Comparison of ENCODE assay signal across 8 cellular contexts in genomic region chr12:120688527-120689071, GRCh38. TPM values are rescaled to one million over a fixed set of nuclear protein-coding genes. Genes with fewer than 3 reads are reported as not detected.
A peak's percentile ranks its signal among the peaks of the same experiment; 100 is the strongest.
DNase-seq lines count a peak whose midpoint lies in the region; ATAC-seq, FAIRE-seq and TF ChIP-seq lines count a peak whose summit lies in the region.

No MANE protein-coding gene starts in this region.

- H3K27me3 ChIP-seq in HL-60 (ENCODE audit: insufficient read depth, poor library complexity, severe bottlenecking) (no peaks in the 10 kb centered on the region), keratinocyte (ENCODE audit: control insufficient read depth, extremely low read depth, insufficient read depth, low read length) (no peaks in the 10 kb centered on the region), stomach smooth muscle (ENCODE audit: control insufficient read depth in 1 of 2, insufficient read depth in 2 of 2, low read length in 2 of 2) (no peaks in the 10 kb centered on the region)

- H3K79me2 ChIP-seq in keratinocyte (ENCODE audit: control insufficient read depth, insufficient read depth, low read length) = peaks cover 62% of the 10 kb centered on the region

- H3K9me3 ChIP-seq in keratinocyte (ENCODE audit: control insufficient read depth, low read depth, low read length) (no peaks in the 10 kb centered on the region), stomach smooth muscle (ENCODE audit: control insufficient read depth in 2 of 2, low read length in 2 of 2) (no peaks in the 10 kb centered on the region)

- ATAC-seq in activated T-helper 17 cell treated with anti-CD3 and anti-CD28 coated beads, Interleukin-2, amount 50 U/mL, for 72 hours (replicated peaks) = no peak
- ATAC-seq in GM21717 (IDR thresholded peaks at IDR 0.05; ENCODE audit: unreplicated experiment) = no peak
- no peak for ATAC-seq in HG03135 (IDR thresholded peaks at IDR 0.05; ENCODE audit: unreplicated experiment)

- H3K4me3 Mint-ChIP-seq in activated T-helper 17 cell treated with anti-CD3 and anti-CD28 coated beads, Interleukin-2, amount 50 U/mL, for 72 hours = peak overlapping the region; percentile 91

- peaks cover 17% of the 10 kb centered on the region for H3K4me1 Mint-ChIP-seq in activated T-helper 17 cell treated with anti-CD3 and anti-CD28 coated beads, Interleukin-2, amount 50 U/mL, for 72 hours

- H2AFZ ChIP-seq in keratinocyte (ENCODE audit: control insufficient read depth, low read length) = no peak overlapping the region

- H3K4me2 ChIP-seq in keratinocyte (ENCODE audit: control insufficient read depth, extremely low read depth, insufficient read depth, low read depth, low read length) = peak overlapping the region; percentile 95

- H3K9ac ChIP-seq in keratinocyte (ENCODE audit: control insufficient read depth, extremely low read depth, insufficient read depth, low read length) (peak overlapping the region; percentile 91), stomach smooth muscle (ENCODE audit: low read length in 2 of 2) (peak overlapping the region; percentile 81 to 83)

- no peaks in the 10 kb centered on the region for H3K9me1 ChIP-seq in keratinocyte (ENCODE audit: control insufficient read depth, extremely low read depth, insufficient read depth, low read length)

- H3K27ac ChIP-seq in HL-60 (replicated peaks) (peak overlapping the region; percentile 96; the same call in 1 of the 2 replicates), keratinocyte (ENCODE audit: control insufficient read depth, insufficient read depth, low read length) (peak overlapping the region; percentile 71), stomach smooth muscle (ENCODE audit: low read length) (no peak overlapping the region)

- H3K4me1 ChIP-seq in keratinocyte (ENCODE audit: control insufficient read depth, extremely low read depth, insufficient read depth, low read length) = peaks cover 22% of the 10 kb centered on the region
- H3K4me1 ChIP-seq in stomach smooth muscle (ENCODE audit: control insufficient read depth, insufficient read depth, low read length) = peaks cover 32% of the 10 kb centered on the region

- TF ChIP-seq CTCF in HL-60 (IDR thresholded peaks at IDR 0.05; ENCODE audit: insufficient read depth, low read length) = no peak
- no peak for TF ChIP-seq CTCF in keratinocyte (optimal IDR thresholded peaks at IDR 0.05 in 1 of 3, IDR thresholded peaks at IDR 0.05 in 1 of 3, conservative IDR thresholded peaks at IDR 0.05 in 1 of 3; ENCODE audit: extremely low read depth in 1 of 3, insufficient read depth in 2 of 3, low read length in 3 of 3)

- H4K20me1 ChIP-seq in keratinocyte (ENCODE audit: control insufficient read depth, extremely low read depth, insufficient read depth, low read length) = peaks cover 11% of the 10 kb centered on the region

- H3K27me3 Mint-ChIP-seq in activated T-helper 17 cell treated with anti-CD3 and anti-CD28 coated beads, Interleukin-2, amount 50 U/mL, for 72 hours = no peaks in the 10 kb centered on the region

- no peaks in the 10 kb centered on the region for H3K9me3 Mint-ChIP-seq in activated T-helper 17 cell treated with anti-CD3 and anti-CD28 coated beads, Interleukin-2, amount 50 U/mL, for 72 hours

- peaks cover 19% of the 10 kb centered on the region for H3K36me3 Mint-ChIP-seq in activated T-helper 17 cell treated with anti-CD3 and anti-CD28 coated beads, Interleukin-2, amount 50 U/mL, for 72 hours (ENCODE audit: low read depth)

- H3K36me3 ChIP-seq in keratinocyte (ENCODE audit: control insufficient read depth in 2 of 2, extremely low read depth in 1 of 2, insufficient read depth in 2 of 2, low read length in 2 of 2) (peaks cover 0 to 5% of the 10 kb centered on the region in 2 experiments), stomach smooth muscle (ENCODE audit: control insufficient read depth in 2 of 2, insufficient read depth in 2 of 2, low read length in 2 of 2) (no peaks in the 10 kb centered on the region)

- H3K4me3 ChIP-seq in HL-60 (replicated peaks; ENCODE audit: insufficient read depth, low read length) (peak overlapping the region; percentile 90), keratinocyte (ENCODE audit: control insufficient read depth in 2 of 3, extremely low read depth in 1 of 3, insufficient read depth in 2 of 3, low read depth in 1 of 3, low read length in 3 of 3) (peak overlapping the region; percentile 83 to 87 (median 83)), stomach smooth muscle (ENCODE audit: low read length in 2 of 2) (peak overlapping the region; percentile 84 to 97)

- dilution Hi-C loops in keratinocyte (cut with MboI; ENCODE audit: extremely low pct_ligation_motif_present, low sequenced_read_pairs) = no loop called here

- peak overlapping the region; percentile 88 for H3K27ac Mint-ChIP-seq in activated T-helper 17 cell treated with anti-CD3 and anti-CD28 coated beads, Interleukin-2, amount 50 U/mL, for 72 hours

- FAIRE-seq in keratinocyte (lab: Jason Lieb, UNC) = peak; percentile 17

- DNase-seq in AML-193 (lab: John Stamatoyannopoulos, UW) (peak; percentile 15 to 27), HL-60 (ENCODE audit: low read depth in 1 of 2, low spot score in 1 of 2) (peak in 1 of 2 experiments; percentile 50), keratinocyte (ENCODE audit: low read depth, low spot score) (no peak), D341Med (ENCODE audit: low spot score) (no peak)

RNA-seq across cellular contexts. Expression of gene MLEC, which starts 1.6 kb away (rescaled TPM):
- total RNA-seq in activated T-helper 17 cell treated with anti-CD3 and anti-CD28 coated beads, Interleukin-2, amount 50 U/mL, for 72 hours = 10 to 100 TPM; 58.6 to 90.5 TPM
- polyA plus RNA-seq in keratinocyte = 38.8 to 65.2 TPM (median 46.7 TPM) in 3 replicates
- polyA plus RNA-seq in keratinocyte (2011; ENCODE audit: low read depth) = 34.8 TPM
- 41.7 and 42.4 TPM in 2 replicates for polyA plus RNA-seq in keratinocyte (2011; cell fraction: cytosol; rRNA removed)
- polyA plus RNA-seq in keratinocyte (2011; cell fraction: nucleus; rRNA removed) = 53.4 and 59.7 TPM in 2 replicates
- 32.2 and 71.1 TPM in 2 replicates for polyA plus RNA-seq in keratinocyte (2012; ENCODE audit: low replicate concordance)
- 52.8 to 79.7 TPM (median 56.2 TPM) in 3 replicates for polyA minus RNA-seq in keratinocyte
- polyA minus RNA-seq in keratinocyte (2011; cell fraction: cytosol; rRNA and poly(A)+ RNA removed) = 41.1 TPM
- 37.7 and 86.7 TPM in 2 replicates for polyA minus RNA-seq in keratinocyte (2011; cell fraction: nucleus; rRNA and poly(A)+ RNA removed)

RNA-seq across cellular contexts. Expression of gene UNC119B, which starts 21.7 kb away (rescaled TPM):
- total RNA-seq in activated T-helper 17 cell treated with anti-CD3 and anti-CD28 coated beads, Interleukin-2, amount 50 U/mL, for 72 hours = 10 to 100 TPM; 23.8 to 31.1 TPM
- 22.0 to 22.8 TPM (median 22.1 TPM) in 3 replicates for polyA plus RNA-seq in keratinocyte
- polyA plus RNA-seq in keratinocyte (2011; ENCODE audit: low read depth) = 6.2 TPM
- 20.2 and 26.4 TPM in 2 replicates for polyA plus RNA-seq in keratinocyte (2011; cell fraction: cytosol; rRNA removed)
- polyA plus RNA-seq in keratinocyte (2011; cell fraction: nucleus; rRNA removed) = 25.0 and 27.4 TPM in 2 replicates
- 15.8 and 16.9 TPM in 2 replicates for polyA plus RNA-seq in keratinocyte (2012; ENCODE audit: low replicate concordance)
- 13.0 to 23.7 TPM (median 21.0 TPM) in 3 replicates for polyA minus RNA-seq in keratinocyte
- polyA minus RNA-seq in keratinocyte (2011; cell fraction: cytosol; rRNA and poly(A)+ RNA removed) = 20.3 TPM
- 11.0 and 16.7 TPM in 2 replicates for polyA minus RNA-seq in keratinocyte (2011; cell fraction: nucleus; rRNA and poly(A)+ RNA removed)

RNA-seq across cellular contexts. Expression of gene ACADS, which starts 37.0 kb away (rescaled TPM):
- 10 to 100 TPM; 13.2 to 16.2 TPM for total RNA-seq in activated T-helper 17 cell treated with anti-CD3 and anti-CD28 coated beads, Interleukin-2, amount 50 U/mL, for 72 hours
- polyA plus RNA-seq in keratinocyte = 2.2 to 3.8 TPM (median 2.8 TPM) in 3 replicates
- 0.80 TPM for polyA plus RNA-seq in keratinocyte (2011; ENCODE audit: low read depth)
- polyA plus RNA-seq in keratinocyte (2011; cell fraction: cytosol; rRNA removed) = 1.3 and 3.4 TPM in 2 replicates
- 2.4 and 3.5 TPM in 2 replicates for polyA plus RNA-seq in keratinocyte (2011; cell fraction: nucleus; rRNA removed)
- 3.0 and 4.6 TPM in 2 replicates for polyA plus RNA-seq in keratinocyte (2012; ENCODE audit: low replicate concordance)
- 1.1 to 3.0 TPM (median 1.3 TPM) in 3 replicates for polyA minus RNA-seq in keratinocyte
- 4.2 TPM for polyA minus RNA-seq in keratinocyte (2011; cell fraction: cytosol; rRNA and poly(A)+ RNA removed)
- polyA minus RNA-seq in keratinocyte (2011; cell fraction: nucleus; rRNA and poly(A)+ RNA removed) = 2.3 and 2.4 TPM in 2 replicates

RNA-seq across cellular contexts. Expression of gene CABP1, which starts 48.2 kb away (rescaled TPM):
- 1 to 10 TPM in 1 of 2 donors, under 1 TPM in 1; 0.56 to 6.9 TPM for total RNA-seq in activated T-helper 17 cell treated with anti-CD3 and anti-CD28 coated beads, Interleukin-2, amount 50 U/mL, for 72 hours
- polyA plus RNA-seq in keratinocyte = 0.04 TPM in 2 of 3 replicates, not detected in the other
- polyA plus RNA-seq in keratinocyte (2011; ENCODE audit: low read depth) = not detected
- not detected in 2 replicates for polyA plus RNA-seq in keratinocyte (2011; cell fraction: cytosol; rRNA removed)
- 0.08 and 0.16 TPM in 2 replicates for polyA plus RNA-seq in keratinocyte (2011; cell fraction: nucleus; rRNA removed)
- polyA plus RNA-seq in keratinocyte (2012; ENCODE audit: low replicate concordance) = not detected in 2 replicates
- polyA minus RNA-seq in keratinocyte = not detected in 3 replicates
- not detected for polyA minus RNA-seq in keratinocyte (2011; cell fraction: cytosol; rRNA and poly(A)+ RNA removed)
- not detected in 2 replicates for polyA minus RNA-seq in keratinocyte (2011; cell fraction: nucleus; rRNA and poly(A)+ RNA removed)

Comparison
In these comparisons a context has a peak if more than half of its experiments do, and no peak if none do; other contexts are left out.
1. DNase-seq: peak in AML-193 (2 of 2); none in keratinocyte (single experiment) and D341Med (single experiment).
2. Peak in every context shown above with its lines, with median percentiles within 50 percentile points of each other: H3K4me3 ChIP-seq.